Comparison of ENCODE assay signal across 7 cellular contexts in the genomic region with DNA sequence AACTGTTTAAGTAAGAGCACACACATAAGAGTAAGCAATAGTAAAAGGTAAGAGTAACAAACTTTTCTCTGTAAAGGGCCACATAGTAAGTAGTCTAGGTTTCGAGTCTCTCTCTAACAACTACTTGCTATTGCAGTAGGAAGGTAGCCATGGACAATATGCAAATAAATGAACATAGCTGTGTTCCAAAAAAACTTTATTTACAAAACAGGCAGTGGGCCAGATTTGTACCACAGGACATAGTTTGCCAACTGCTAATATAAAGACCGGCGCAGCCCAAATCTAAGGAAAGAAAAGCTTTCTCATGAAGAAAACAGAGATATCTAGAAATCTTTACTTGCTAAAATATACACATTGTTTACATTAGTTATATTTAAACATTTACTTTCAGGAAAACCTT.
"Had no signal": no experiment of that assay in that cellular context is flagged by ENCODE, and none has a peak within 500 bp of the region (broad histone marks: within the 10 kb centered on the region; RNA-seq: fewer than 3 reads in every experiment).

No MANE protein-coding gene starts in this region.

- FAIRE-seq: G401.6, GM12891, GM12892, GM18507, GM19239 had no signal

- DNase-seq: GDM1, GF-D8 had no signal
